Comparison of ENCODE assay signal across 12 cellular contexts in genomic region chr6:71290611-71291010, GRCh38. TPM values are rescaled to one million over a fixed set of nuclear protein-coding genes. Genes with fewer than 3 reads are reported as not detected.
DNase-seq lines count a peak whose midpoint lies in the region; FAIRE-seq and TF ChIP-seq lines count a peak whose summit lies in the region.
"Had no signal": no experiment of that assay in that cellular context is flagged by ENCODE, and none has a peak within 500 bp of the region (broad histone marks: within the 10 kb centered on the region; RNA-seq: fewer than 3 reads in every experiment).

No MANE protein-coding gene starts in this region.

- no peaks in the 10 kb centered on the region for H3K27me3 Mint-ChIP-seq in CD8-positive, alpha-beta memory T cell

- intact Hi-C loops in dorsolateral prefrontal cortex (cut with DNase I), result loop anchor here in 1 of 2 donors (5.0 kb wide), 1 partner anchor 57 kb away; no protein-coding TSS in a partner anchor

- H3K4me3 ChIP-seq in CD8-positive, alpha-beta memory T cell (ENCODE audit: low read length), result no peak overlapping the region
- H3K4me3 ChIP-seq in Loucy (ENCODE audit: low read length, poor library complexity, severe bottlenecking) (peak overlapping the region; percentile 83), dorsolateral prefrontal cortex (peak overlapping the region in 57 of 59 donors; percentile 17 to 93 (median 78)), neural cell (ENCODE audit: low read length) (peak overlapping the region; percentile 72), HAP-1 (no peak overlapping the region)

- H3K9me3 Mint-ChIP-seq in CD8-positive, alpha-beta memory T cell, result no peaks in the 10 kb centered on the region

- H3K9ac ChIP-seq in Loucy (ENCODE audit: low read depth, low read length, poor library complexity, severe bottlenecking) (no peak overlapping the region), neural cell (ENCODE audit: low read length) (no peak overlapping the region)

- TF ChIP-seq CTCF in Loucy (conservative IDR thresholded peaks at IDR 0.05; ENCODE audit: low read length), result no peak
- TF ChIP-seq CTCF in dorsolateral prefrontal cortex (IDR thresholded peaks at IDR 0.05 in 54 of 56, conservative IDR thresholded peaks at IDR 0.05 in 2 of 56; ENCODE audit: low read depth in 1 of 56, partially characterized antibody in 56 of 56), result no peak
- no peak for TF ChIP-seq CTCF in neural cell (IDR thresholded peaks at IDR 0.05; ENCODE audit: poor library complexity, severe bottlenecking)
- TF ChIP-seq CTCF in D721Med (IDR thresholded peaks at IDR 0.05; ENCODE audit: insufficient read depth, missing control alignments), result no peak

- no peak overlapping the region for H2AFZ ChIP-seq in Loucy (ENCODE audit: low read length)
- no peak overlapping the region for H2AFZ ChIP-seq in neural cell (ENCODE audit: low read depth, low read length)

- H3K27me3 ChIP-seq in CD8-positive, alpha-beta memory T cell (ENCODE audit: insufficient read depth, low read length, poor library complexity, severe bottlenecking), result no peaks in the 10 kb centered on the region
- H3K27me3 ChIP-seq in Loucy (ENCODE audit: insufficient read depth, low read length, poor library complexity, severe bottlenecking) (no peaks in the 10 kb centered on the region), dorsolateral prefrontal cortex (no peaks in the 10 kb centered on the region), neural cell (ENCODE audit: insufficient read depth, low read depth, low read length) (no peaks in the 10 kb centered on the region), HAP-1 (ENCODE audit: low read depth) (no peaks in the 10 kb centered on the region)

- H3K4me3 Mint-ChIP-seq in CD8-positive, alpha-beta memory T cell, result peak overlapping the region in 6 of 7 donors; percentile 79 to 89 (median 86)

- H4K20me1 ChIP-seq in Loucy (ENCODE audit: insufficient read depth, low read length, poor library complexity, severe bottlenecking), result no peaks in the 10 kb centered on the region
- no peaks in the 10 kb centered on the region for H4K20me1 ChIP-seq in neural cell (ENCODE audit: insufficient read depth)

- POLR2A ChIA-PET in CD8-positive, alpha-beta memory T cell (lab: Charles Lee), result no interaction called here

- H3K79me2 ChIP-seq in Loucy (ENCODE audit: insufficient read depth, low read length) (peaks cover 25% of the 10 kb centered on the region), neural cell (replicated peaks; ENCODE audit: insufficient read depth, low read length) (no peaks in the 10 kb centered on the region)

- CTCF ChIA-PET in CD8-positive, alpha-beta memory T cell (lab: Charles Lee), result no interaction called here

- H3K36me3 ChIP-seq in CD8-positive, alpha-beta memory T cell (ENCODE audit: insufficient read depth, low read length), result no peaks in the 10 kb centered on the region
- H3K36me3 ChIP-seq in Loucy (ENCODE audit: insufficient read depth, low read length), result peaks cover 6% of the 10 kb centered on the region; the same call in 1 of the 2 replicates
- H3K36me3 ChIP-seq in neural cell (ENCODE audit: insufficient read depth, low read length), result no peaks in the 10 kb centered on the region
- H3K36me3 ChIP-seq in HAP-1 (replicated peaks), result peaks cover 4% of the 10 kb centered on the region

- H3F3A ChIP-seq in Loucy (ENCODE audit: low read depth) (no peaks in the 10 kb centered on the region), neural cell (ENCODE audit: insufficient read depth, low read length, poor library complexity, severe bottlenecking) (no peaks in the 10 kb centered on the region)

- DNase-seq in CD8-positive, alpha-beta memory T cell, result no peak
- DNase-seq in dorsolateral prefrontal cortex, result no peak
- no peak for DNase-seq in D721Med (ENCODE audit: insufficient read length, low spot score)
- DNase-seq in HAP-1 (ENCODE audit: low spot score in 2 of 2), result no peak
- DNase-seq in NCI-H2171 (lab: John Stamatoyannopoulos, UW), result no peak
- no peak for DNase-seq in NOMO-1 (lab: John Stamatoyannopoulos, UW; ENCODE audit: unreplicated experiment in 2 of 2)
- DNase-seq: NCI-H1092; SHP77 treated with DMSO at 0.1 percent for 48 hours; stimulated activated CD4-positive, alpha-beta T cell treated with anti-CD3 and anti-CD28 coated beads, Interleukin-4, amount 100 ng/mL, for 24 hours had no signal

- H3K4me1 ChIP-seq in CD8-positive, alpha-beta memory T cell (ENCODE audit: insufficient read depth, low read length), result peaks cover 14% of the 10 kb centered on the region
- H3K4me1 ChIP-seq in Loucy (ENCODE audit: insufficient read depth, low read length, poor library complexity, severe bottlenecking), result peaks cover 46% of the 10 kb centered on the region
- H3K4me1 ChIP-seq in HAP-1, result peaks cover 30% of the 10 kb centered on the region

- no peaks in the 10 kb centered on the region for H3K9me2 ChIP-seq in Loucy (replicated peaks; ENCODE audit: low read depth, low read length)
- no peaks in the 10 kb centered on the region for H3K9me2 ChIP-seq in neural cell (ENCODE audit: insufficient read depth, low read length)

- H3K27ac ChIP-seq in CD8-positive, alpha-beta memory T cell (ENCODE audit: low read depth, low read length), result no peak overlapping the region
- peak overlapping the region in 46 of 59 donors; percentile 1 to 97 (median 94) for H3K27ac ChIP-seq in dorsolateral prefrontal cortex
- H3K27ac ChIP-seq in neural cell (ENCODE audit: low read length), result no peak overlapping the region

- H3K9me3 ChIP-seq in CD8-positive, alpha-beta memory T cell (ENCODE audit: low read length), result no peaks in the 10 kb centered on the region
- no peaks in the 10 kb centered on the region for H3K9me3 ChIP-seq in Loucy (ENCODE audit: insufficient read depth, low read depth, low read length)
- H3K9me3 ChIP-seq in neural cell (ENCODE audit: low read length), result no peaks in the 10 kb centered on the region
- H3K9me3 ChIP-seq in HAP-1, result no peaks in the 10 kb centered on the region

- H3K36me3 Mint-ChIP-seq in CD8-positive, alpha-beta memory T cell, result peaks cover 9 to 25% (median 12%) of the 10 kb centered on the region in 3 donors

- in situ Hi-C loops in HAP-1 (cut with MboI; ENCODE audit: low sequenced_read_pairs), result no loop called here

- H3K27ac Mint-ChIP-seq in CD8-positive, alpha-beta memory T cell, result peak overlapping the region in 4 of 8 donors; percentile 3 to 68 (median 57)

- TF ChIP-seq RAD21 in neural cell (conservative IDR thresholded peaks at IDR 0.05), result no peak

- no peak for FAIRE-seq in D721Med (lab: Jason Lieb, UNC)
- FAIRE-seq: endometrium had no signal

- peak overlapping the region; percentile 74 for H3K4me2 ChIP-seq in Loucy (ENCODE audit: low read depth, low read length, poor library complexity, severe bottlenecking)
- no peak overlapping the region for H3K4me2 ChIP-seq in neural cell (ENCODE audit: low read length)

- peaks cover 46 to 56% (median 53%) of the 10 kb centered on the region in 3 donors for H3K4me1 Mint-ChIP-seq in CD8-positive, alpha-beta memory T cell

- TF ChIP-seq EP300 in neural cell (conservative IDR thresholded peaks at IDR 0.05; ENCODE audit: poor library complexity, severe bottlenecking), result no peak

TF ChIP-seq in neural cell, 6 proteins besides CTCF, POLR2A, EP300 and RAD21:
- TF ChIP-seq MXI1 (conservative IDR thresholded peaks at IDR 0.05; ENCODE audit: poor library complexity, severe bottlenecking) (no peak), TAF1 (IDR thresholded peaks at IDR 0.05; ENCODE audit: low read depth) (no peak)

RNA-seq across cellular contexts. Expression of gene OGFRL1, which starts 2.0 kb away (rescaled TPM):
- 1 to 10 TPM; 5.5 to 5.6 TPM for total RNA-seq in CD8-positive, alpha-beta memory T cell
- 4.1 TPM for polyA plus RNA-seq in CD8-positive, alpha-beta memory T cell
- 100 to 1,000 TPM in 23 of 120 experiments, 10 to 100 TPM in 97; 51.0 to 159 (median 84.2) TPM for total RNA-seq in dorsolateral prefrontal cortex
- polyA plus RNA-seq in neural cell, result 5.9 and 8.3 TPM in 2 replicates
- polyA minus RNA-seq in neural cell, result 13.6 and 15.0 TPM in 2 replicates

Comparison
In these comparisons a context has a peak if more than half of its experiments do, and no peak if none do; other contexts are left out.
1. H3K27ac ChIP-seq: peak in dorsolateral prefrontal cortex (46 of 59); none in CD8-positive, alpha-beta memory T cell (single experiment) and neural cell (single experiment).
2. H3K4me3 ChIP-seq: peak in Loucy (single experiment), dorsolateral prefrontal cortex (57 of 59) and neural cell (single experiment); none in CD8-positive, alpha-beta memory T cell (single experiment) and HAP-1 (single experiment).
3. RNA of gene OGFRL1, which starts 2.0 kb away (total RNA-seq): 51.0 to 159 TPM in dorsolateral prefrontal cortex; 5.5 to 5.6 TPM in CD8-positive, alpha-beta memory T cell; every median in the first group is over 4 times any median in the second.